Comparison of ENCODE assay signal across 28 cellular contexts in genomic region chr10:126686732-126687693, GRCh38. TPM values are rescaled to one million over a fixed set of nuclear protein-coding genes. Genes with fewer than 3 reads are reported as not detected.
DNase-seq lines count a peak whose midpoint lies in the region; ATAC-seq and TF ChIP-seq lines count a peak whose summit lies in the region.
"Had no signal": no experiment of that assay in that cellular context is flagged by ENCODE, and none has a peak within 500 bp of the region (broad histone marks: within the 10 kb centered on the region; RNA-seq: fewer than 3 reads in every experiment).

No MANE protein-coding gene starts in this region.

- H3K9me3 ChIP-seq in CD4-positive, alpha-beta T cell (ENCODE audit: control insufficient read depth, low read length) = peaks cover 4% of the 10 kb centered on the region
- H3K9me3 ChIP-seq: Caco-2, prostate gland, suprapubic skin had no signal

- peak overlapping the region in 52 of 59 donors; percentile 22 to 80 (median 61) for H3K27ac ChIP-seq in dorsolateral prefrontal cortex
- H3K27ac ChIP-seq in CD4-positive, alpha-beta T cell (ENCODE audit: low read depth, low read length) = no peak overlapping the region
- H3K27ac ChIP-seq: BLaER1 treated with 17β-estradiol and CSF1 and Interleukin-3, amounts not matched to agents 10 nM and 100 nM; prostate gland; SK-N-MC; suprapubic skin; VCaP had no signal

- peaks cover 4% of the 10 kb centered on the region for H3K9me3 Mint-ChIP-seq in activated T-cell treated with anti-CD3 and anti-CD28 coated beads, Interleukin-2, amount 50 U/mL, for 24 hours
- H3K9me3 Mint-ChIP-seq in CD4-positive, alpha-beta T cell = no peaks in the 10 kb centered on the region
- H3K9me3 Mint-ChIP-seq: natural killer cell had no signal

- no peak for TF ChIP-seq CTCF in dorsolateral prefrontal cortex (IDR thresholded peaks at IDR 0.05 in 54 of 56, conservative IDR thresholded peaks at IDR 0.05 in 2 of 56; ENCODE audit: low read depth in 1 of 56, partially characterized antibody in 56 of 56)
- no peak for TF ChIP-seq CTCF in CD4-positive, alpha-beta T cell (IDR thresholded peaks at IDR 0.05)

- no peaks in the 10 kb centered on the region for H3K36me3 ChIP-seq in H7 (replicated peaks; ENCODE audit: control insufficient read depth, insufficient read depth, low read length)
- H3K36me3 ChIP-seq: BLaER1 treated with 17β-estradiol and CSF1 and Interleukin-3, amounts not matched to agents 10 nM and 100 nM; prostate gland; suprapubic skin had no signal

- H3K27me3 ChIP-seq in H7 (ENCODE audit: control insufficient read depth, insufficient read depth, low read length) (no peaks in the 10 kb centered on the region), dorsolateral prefrontal cortex (no peaks in the 10 kb centered on the region)
- H3K27me3 ChIP-seq in CD4-positive, alpha-beta T cell (ENCODE audit: control insufficient read depth, insufficient read depth, low read length) = no peaks in the 10 kb centered on the region
- H3K27me3 ChIP-seq: BLaER1 treated with 17β-estradiol and CSF1 and Interleukin-3, amounts not matched to agents 10 nM and 100 nM; suprapubic skin had no signal

- POLR2A ChIA-PET in CD4-positive, alpha-beta T cell (lab: Charles Lee) = no interaction called here

- no peaks in the 10 kb centered on the region for H3K27me3 Mint-ChIP-seq in activated T-cell treated with anti-CD3 and anti-CD28 coated beads, Interleukin-2, amount 50 U/mL, for 24 hours
- no peaks in the 10 kb centered on the region for H3K27me3 Mint-ChIP-seq in CD4-positive, alpha-beta T cell

- H3K4me3 Mint-ChIP-seq in activated T-cell treated with anti-CD3 and anti-CD28 coated beads, Interleukin-2, amount 50 U/mL, for 24 hours = no peak overlapping the region
- H3K4me3 Mint-ChIP-seq in CD4-positive, alpha-beta T cell = no peak overlapping the region
- H3K4me3 Mint-ChIP-seq: natural killer cell had no signal

- ATAC-seq in GM18861 (IDR thresholded peaks at IDR 0.05; ENCODE audit: unreplicated experiment) (no peak), HG02798 (IDR thresholded peaks at IDR 0.05; ENCODE audit: poor library complexity, unreplicated experiment) (no peak)
- ATAC-seq in CD4-positive, alpha-beta T cell (ENCODE audit: poor library complexity) = no peak
- ATAC-seq: GM12878, left cardiac atrium, natural killer cell had no signal

- H3K4me3 ChIP-seq in H7 (ENCODE audit: insufficient read depth, low read depth, low read length) = no peak overlapping the region
- peak overlapping the region in 15 of 59 donors; percentile 3 to 38 (median 18) for H3K4me3 ChIP-seq in dorsolateral prefrontal cortex
- H3K4me3 ChIP-seq: BLaER1 treated with 17β-estradiol and CSF1 and Interleukin-3, amounts not matched to agents 10 nM and 100 nM; GM12878; prostate gland; SK-N-MC; suprapubic skin had no signal

- CTCF ChIA-PET in CD4-positive, alpha-beta T cell (lab: Charles Lee) = no interaction called here

- DNase-seq in H7 (peak; percentile 34), dorsolateral prefrontal cortex (no peak), medulla oblongata (ENCODE audit: extremely low spot score) (peak; percentile 18), retina (peak; percentile 55)
- DNase-seq in activated T-cell treated with anti-CD3 and anti-CD28 coated beads, Interleukin-2, amount 50 U/mL, for 24 hours = no peak
- DNase-seq in CD4-positive, alpha-beta T cell = no peak
- DNase-seq: ACHN; activated naive CD4-positive, alpha-beta T cell treated with anti-CD3 and anti-CD28 coated beads, Interleukin-2, amount 50 U/mL, for 16 hours; Caco-2; central memory CD4-positive, alpha-beta T cell; dermis blood vessel endothelial cell; HCEC 1CT; KG1; left cardiac atrium; natural killer cell; NCI-H1417 treated with DMSO at 0.1 percent for 48 hours; NCI-H524; RPMI8226; stimulated activated CD4-positive, alpha-beta T cell treated with anti-CD3 and anti-CD28 coated beads, Interleukin-1b, Interleukin-23, amount 100 ng/mL, for 48 hours; T-helper 2 cell had no signal

- no peaks in the 10 kb centered on the region for H3K4me1 Mint-ChIP-seq in activated T-cell treated with anti-CD3 and anti-CD28 coated beads, Interleukin-2, amount 50 U/mL, for 24 hours (ENCODE audit: low read depth)
- no peaks in the 10 kb centered on the region for H3K4me1 Mint-ChIP-seq in CD4-positive, alpha-beta T cell (ENCODE audit: low read depth)
- H3K4me1 Mint-ChIP-seq: natural killer cell had no signal

- no peaks in the 10 kb centered on the region for H3K36me3 Mint-ChIP-seq in activated T-cell treated with anti-CD3 and anti-CD28 coated beads, Interleukin-2, amount 50 U/mL, for 24 hours (ENCODE audit: low read depth)
- H3K36me3 Mint-ChIP-seq in CD4-positive, alpha-beta T cell (ENCODE audit: low read depth) = no peaks in the 10 kb centered on the region
- H3K36me3 Mint-ChIP-seq: natural killer cell had no signal

- H3K27ac Mint-ChIP-seq in activated T-cell treated with anti-CD3 and anti-CD28 coated beads, Interleukin-2, amount 50 U/mL, for 24 hours = no peak overlapping the region
- no peak overlapping the region for H3K27ac Mint-ChIP-seq in CD4-positive, alpha-beta T cell
- H3K27ac Mint-ChIP-seq: natural killer cell had no signal

- intact Hi-C loops in dorsolateral prefrontal cortex (cut with DNase I) = no loop called here
- intact Hi-C loops in CD4-positive, alpha-beta T cell (cut with DNase I, micrococcal nuclease) = no loop called here

RNA-seq across cellular contexts. Expression of gene C10orf90, which starts 16.5 kb away (rescaled TPM):
- 0.62 TPM in 1 of 2 replicates, not detected in the other for total RNA-seq in H7 (2014; rRNA removed; shearing (Covaris generic))
- total RNA-seq in dorsolateral prefrontal cortex = 100 to 1,000 TPM in 6 of 120 experiments, 10 to 100 TPM in 113, 1 to 10 TPM in 1; 8.8 to 166 (median 43.8) TPM
- not detected for total RNA-seq in CD4-positive, alpha-beta T cell
- total RNA-seq: Caco-2, dermis blood vessel endothelial cell, GM12878, natural killer cell had no signal

Comparison
In these comparisons a context has a peak if more than half of its experiments do, and no peak if none do; other contexts are left out.
1. DNase-seq: peak in H7 (single experiment), medulla oblongata (single experiment) and retina (single experiment); none in dorsolateral prefrontal cortex (0 of 10), activated T-cell treated with anti-CD3 and anti-CD28 coated beads, Interleukin-2, amount 50 U/mL, for 24 hours (single experiment) and CD4-positive, alpha-beta T cell (0 of 10).